18 cellular contexts compared by ENCODE assay signal in the genomic region with DNA sequence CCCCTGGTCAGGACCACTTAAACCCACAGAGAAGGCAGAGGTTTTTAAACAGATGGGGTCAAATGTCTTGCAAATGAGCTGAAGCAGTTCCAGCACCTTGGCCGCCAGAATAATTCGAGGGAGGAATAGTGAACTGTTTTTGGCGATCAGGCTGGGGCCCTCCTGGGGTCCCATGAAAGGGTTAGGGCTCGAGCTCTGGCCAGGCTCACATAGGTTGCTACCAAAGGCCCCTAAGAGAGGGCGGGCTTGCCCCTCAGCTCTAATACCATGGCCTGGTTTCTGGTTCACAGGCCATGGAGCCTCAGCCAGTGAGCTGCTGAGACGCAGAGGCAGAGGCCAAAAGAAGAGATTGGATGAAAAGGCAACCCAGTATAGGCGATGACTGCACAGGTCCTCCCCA.
"Had no signal": no experiment of that assay in that cellular context is flagged by ENCODE, and none has a peak within 500 bp of the region (broad histone marks: within the 10 kb centered on the region; RNA-seq: fewer than 3 reads in every experiment).

No MANE protein-coding gene starts in this region.

- DNase-seq: IMR-90, Karpas-422, KG1, MG63, NCI-H1092 treated with DMSO at 0.1 percent for 48 hours, NCI-H1436, NCI-H1694, NCI-H187 treated with DMSO at 0.1 percent for 48 hours, NCI-H2029 treated with DMSO at 0.1 percent for 48 hours, NCI-H2227 treated with DMSO at 0.1 percent for 48 hours, NCI-H526 treated with DMSO at 0.1 percent for 48 hours, NCI-H748 treated with DMSO at 0.1 percent for 48 hours, Peyer's patch, Right ventricle myocardium superior, SIG-M5 had no signal

- H3K4me1 ChIP-seq: Peyer's patch had no signal

- ATAC-seq: HepG2 had no signal

- H3K9me3 ChIP-seq: MG63, Peyer's patch, SJSA1 had no signal

- H3K4me3 ChIP-seq: MG63, Peyer's patch, SJSA1, SK-N-MC had no signal

- H3K27me3 ChIP-seq: MG63, Peyer's patch, SJSA1 had no signal

- H3K27ac ChIP-seq: Peyer's patch, SJSA1, SK-N-MC had no signal
